7 cellular contexts compared by ENCODE assay signal in genomic region chr18:14177540-14178303, GRCh38. TPM values are rescaled to one million over a fixed set of nuclear protein-coding genes. Genes with fewer than 3 reads are reported as not detected.
A peak's percentile ranks its signal among the peaks of the same experiment; 100 is the strongest.
DNase-seq lines count a peak whose midpoint lies in the region; ATAC-seq and TF ChIP-seq lines count a peak whose summit lies in the region.
"Not testable (repeated sequence)": the region's sequence is repeated elsewhere in the genome, so short reads cannot be mapped to it uniquely, and the experiment has no call there.

No MANE protein-coding gene starts in this region.

- not testable (repeated sequence) for H3K4me3 ChIP-seq in CD8-positive, alpha-beta memory T cell (ENCODE audit: low read length); WERI-Rb-1 (ENCODE audit: low read depth, low read length); mucosa of descending colon

- not testable (repeated sequence) for H3K36me3 ChIP-seq in CD8-positive, alpha-beta memory T cell (ENCODE audit: insufficient read depth, low read length); WERI-Rb-1; mucosa of descending colon (ENCODE audit: low read depth)

- not testable (repeated sequence) for TF ChIP-seq CTCF in WERI-Rb-1 (IDR thresholded peaks at IDR 0.05; ENCODE audit: low read depth, low read length); mucosa of descending colon (IDR thresholded peaks at IDR 0.05)

- not testable (repeated sequence) for H3K27me3 ChIP-seq in CD8-positive, alpha-beta memory T cell (ENCODE audit: insufficient read depth, low read length, poor library complexity, severe bottlenecking); WERI-Rb-1 (ENCODE audit: insufficient read depth, low read depth, severe bottlenecking)

- intact Hi-C loops in mucosa of descending colon (cut with DNase I, micrococcal nuclease): not testable (repeated sequence)

- POLR2A ChIA-PET in CD8-positive, alpha-beta memory T cell (lab: Charles Lee): not testable (repeated sequence)

- CTCF ChIA-PET in CD8-positive, alpha-beta memory T cell (lab: Charles Lee): not testable (repeated sequence)

- H3K27ac ChIP-seq in CD8-positive, alpha-beta memory T cell (ENCODE audit: low read depth, low read length); WERI-Rb-1: not testable (repeated sequence)

- DNase-seq in CD8-positive, alpha-beta memory T cell: peak in 1 of 5 donors; percentile 50
- DNase-seq in NCI-H69 (lab: John Stamatoyannopoulos, UW): peak; percentile 53
- peak; percentile 3 for DNase-seq in WERI-Rb-1
- DNase-seq in activated T-cell treated with anti-CD3 and anti-CD28 coated beads, Interleukin-2, amount 50 U/mL, for 72 hours; activated naive CD8-positive, alpha-beta T cell treated with anti-CD3 and anti-CD28 coated beads for 36 hours; stimulated activated effector memory CD8-positive, alpha-beta T cell treated with anti-CD3 and anti-CD28 coated beads, Interleukin-12 subunit alpha, Interleukin-12 subunit beta, amount 100 ng/mL, for 72 hours (ENCODE audit: low spot score in 2 of 2): not testable (repeated sequence)
- peak in 2 of 3 donors; percentile 26 to 42 for DNase-seq in mucosa of descending colon

- peak overlapping the region in 1 of 8 donors; percentile 57 for H3K27ac Mint-ChIP-seq in CD8-positive, alpha-beta memory T cell
- H3K27ac Mint-ChIP-seq in activated T-cell treated with anti-CD3 and anti-CD28 coated beads, Interleukin-2, amount 50 U/mL, for 72 hours; activated naive CD8-positive, alpha-beta T cell treated with anti-CD3 and anti-CD28 coated beads for 36 hours; stimulated activated effector memory CD8-positive, alpha-beta T cell treated with anti-CD3 and anti-CD28 coated beads, Interleukin-12 subunit alpha, Interleukin-12 subunit beta, amount 100 ng/mL, for 72 hours: not testable (repeated sequence)

- not testable (repeated sequence) for H3K27me3 Mint-ChIP-seq in CD8-positive, alpha-beta memory T cell; activated T-cell treated with anti-CD3 and anti-CD28 coated beads, Interleukin-2, amount 50 U/mL, for 72 hours (ENCODE audit: low read depth); activated naive CD8-positive, alpha-beta T cell treated with anti-CD3 and anti-CD28 coated beads for 36 hours

- not testable (repeated sequence) for ATAC-seq in activated T-cell treated with anti-CD3 and anti-CD28 coated beads, Interleukin-2, amount 50 U/mL, for 72 hours (replicated peaks in 1 of 2); mucosa of descending colon; stimulated activated effector memory CD8-positive, alpha-beta T cell treated with anti-CD3 and anti-CD28 coated beads, Interleukin-12 subunit alpha, Interleukin-12 subunit beta, amount 100 ng/mL, for 72 hours

- H3K4me3 Mint-ChIP-seq in CD8-positive, alpha-beta memory T cell: peak overlapping the region in 6 of 7 donors; percentile 83 to 98 (median 92)
- peak overlapping the region; percentile 86 to 89 for H3K4me3 Mint-ChIP-seq in activated T-cell treated with anti-CD3 and anti-CD28 coated beads, Interleukin-2, amount 50 U/mL, for 72 hours
- peak overlapping the region; percentile 93 for H3K4me3 Mint-ChIP-seq in activated naive CD8-positive, alpha-beta T cell treated with anti-CD3 and anti-CD28 coated beads for 36 hours
- peak overlapping the region; percentile 89 for H3K4me3 Mint-ChIP-seq in stimulated activated effector memory CD8-positive, alpha-beta T cell treated with anti-CD3 and anti-CD28 coated beads, Interleukin-12 subunit alpha, Interleukin-12 subunit beta, amount 100 ng/mL, for 72 hours

- H3K9me3 ChIP-seq in CD8-positive, alpha-beta memory T cell (ENCODE audit: low read length); WERI-Rb-1 (ENCODE audit: severe bottlenecking); mucosa of descending colon: not testable (repeated sequence)

- not testable (repeated sequence) for H3K36me3 Mint-ChIP-seq in CD8-positive, alpha-beta memory T cell; activated T-cell treated with anti-CD3 and anti-CD28 coated beads, Interleukin-2, amount 50 U/mL, for 72 hours (ENCODE audit: insufficient read depth in 2 of 2); activated naive CD8-positive, alpha-beta T cell treated with anti-CD3 and anti-CD28 coated beads for 36 hours; stimulated activated effector memory CD8-positive, alpha-beta T cell treated with anti-CD3 and anti-CD28 coated beads, Interleukin-12 subunit alpha, Interleukin-12 subunit beta, amount 100 ng/mL, for 72 hours

- not testable (repeated sequence) for H3K9me3 Mint-ChIP-seq in CD8-positive, alpha-beta memory T cell; activated T-cell treated with anti-CD3 and anti-CD28 coated beads, Interleukin-2, amount 50 U/mL, for 72 hours; activated naive CD8-positive, alpha-beta T cell treated with anti-CD3 and anti-CD28 coated beads for 36 hours; stimulated activated effector memory CD8-positive, alpha-beta T cell treated with anti-CD3 and anti-CD28 coated beads, Interleukin-12 subunit alpha, Interleukin-12 subunit beta, amount 100 ng/mL, for 72 hours

- not testable (repeated sequence) for H3K4me1 ChIP-seq in CD8-positive, alpha-beta memory T cell (ENCODE audit: insufficient read depth, low read length); mucosa of descending colon (ENCODE audit: low read depth)

- peaks cover 8 to 24% (median 11%) of the 10 kb centered on the region in 3 donors for H3K4me1 Mint-ChIP-seq in CD8-positive, alpha-beta memory T cell
- H3K4me1 Mint-ChIP-seq in activated T-cell treated with anti-CD3 and anti-CD28 coated beads, Interleukin-2, amount 50 U/mL, for 72 hours (ENCODE audit: low read depth); activated naive CD8-positive, alpha-beta T cell treated with anti-CD3 and anti-CD28 coated beads for 36 hours; stimulated activated effector memory CD8-positive, alpha-beta T cell treated with anti-CD3 and anti-CD28 coated beads, Interleukin-12 subunit alpha, Interleukin-12 subunit beta, amount 100 ng/mL, for 72 hours: not testable (repeated sequence)

RNA-seq across cellular contexts. Expression of gene ZNF519, which starts 45.5 kb away (rescaled TPM):
- total RNA-seq in CD8-positive, alpha-beta memory T cell: 10 to 100 TPM in 1 of 2 experiments, 1 to 10 TPM in 1; 9.9 to 12.0 TPM
- polyA plus RNA-seq in CD8-positive, alpha-beta memory T cell: 5.9 TPM
- total RNA-seq in activated T-cell treated with anti-CD3 and anti-CD28 coated beads, Interleukin-2, amount 50 U/mL, for 72 hours: 10 to 100 TPM; 24.9 to 25.0 TPM
- total RNA-seq in activated naive CD8-positive, alpha-beta T cell treated with anti-CD3 and anti-CD28 coated beads for 36 hours: 10 to 100 TPM; 13.0 to 13.5 TPM
- 10 to 100 TPM in 1 of 3 donors, 1 to 10 TPM in 2; 7.3 to 12.8 (median 7.4) TPM for total RNA-seq in mucosa of descending colon
